ENCODE assay signal across 29 cellular contexts in genomic region chr12:104469066-104469465, GRCh38. TPM values are rescaled to one million over a fixed set of nuclear protein-coding genes. Genes with fewer than 3 reads are reported as not detected.
A peak's percentile ranks its signal among the peaks of the same experiment; 100 is the strongest.
DNase-seq lines count a peak whose midpoint lies in the region; ATAC-seq, FAIRE-seq and TF ChIP-seq lines count a peak whose summit lies in the region.
"Had no signal": no experiment of that assay in that cellular context is flagged by ENCODE, and none has a peak within 500 bp of the region (broad histone marks: within the 10 kb centered on the region; RNA-seq: fewer than 3 reads in every experiment).

No MANE protein-coding gene starts in this region.

- H3K27me3 Mint-ChIP-seq in CD4-positive, alpha-beta T cell, result no peaks in the 10 kb centered on the region
- H3K27me3 Mint-ChIP-seq in T-cell (no peaks in the 10 kb centered on the region), natural killer cell (ENCODE audit: low read depth in 2 of 2) (no peaks in the 10 kb centered on the region), MCF 10A (ENCODE audit: insufficient read depth, unreplicated experiment) (no peaks in the 10 kb centered on the region)
- H3K27me3 Mint-ChIP-seq: activated CD4-positive, alpha-beta memory T cell treated with anti-CD3 and anti-CD28 coated beads for 36 hours had no signal

- H3K27me3 ChIP-seq in CD4-positive, alpha-beta T cell (ENCODE audit: control insufficient read depth, insufficient read depth, low read length), result no peaks in the 10 kb centered on the region
- H3K27me3 ChIP-seq in HAP-1 (ENCODE audit: low read depth), result no peaks in the 10 kb centered on the region
- H3K27me3 ChIP-seq: ascending aorta had no signal

- no peak for DNase-seq in CD4-positive, alpha-beta T cell
- DNase-seq in GM19239 (ENCODE audit: insufficient read length, low spot score) (no peak), T-cell (no peak), natural killer cell (no peak), HAP-1 (ENCODE audit: low spot score in 2 of 2) (no peak), NCI-H146 (lab: John Stamatoyannopoulos, UW) (no peak), MCF 10A (ENCODE audit: unreplicated experiment) (no peak), GM10248 (ENCODE audit: extremely low spot score) (no peak)
- DNase-seq: activated CD4-positive, alpha-beta memory T cell treated with anti-CD3 and anti-CD28 coated beads for 36 hours; activated effector memory CD4-positive, alpha-beta T cell treated with Interleukin-2 at 50 U/mL for 16 hours; activated T-cell treated with anti-CD3 and anti-CD28 coated beads, Interleukin-2, amount 50 U/mL, for 1 hour; caudate nucleus; cortex of kidney; effector memory CD4-positive, alpha-beta T cell; left colon; mammary epithelial cell; NCI-H1694 treated with DMSO at 0.1 percent for 48 hours; NCI-H510A; PC-3; stimulated activated naive CD8-positive, alpha-beta T cell treated with anti-CD3 and anti-CD28 coated beads, Interleukin-15, Interleukin-2, amounts not matched to agents 100 U/mL and 50 U/mL, for 24 hours had no signal

- no peaks in the 10 kb centered on the region for H3K9me3 Mint-ChIP-seq in CD4-positive, alpha-beta T cell
- H3K9me3 Mint-ChIP-seq in T-cell (peaks cover 0 to 6% (median 0%) of the 10 kb centered on the region in 3 donors), natural killer cell (no peaks in the 10 kb centered on the region), MCF 10A (ENCODE audit: unreplicated experiment) (no peaks in the 10 kb centered on the region)
- H3K9me3 Mint-ChIP-seq: neural crest cell had no signal

- FAIRE-seq in GM19239 (lab: Jason Lieb, UNC), result peak; percentile 28
- FAIRE-seq: HepG2 had no signal

- no peak for ATAC-seq in CD4-positive, alpha-beta T cell (ENCODE audit: poor library complexity)
- ATAC-seq in T-cell (replicated peaks in 1 of 4) (no peak), natural killer cell (no peak)
- ATAC-seq: activated naive CD4-positive, alpha-beta T cell treated with anti-CD3 and anti-CD28 coated beads, Interleukin-2, amount 50 U/mL, for 72 hours; HepG2; left colon; PC-3; stimulated activated naive CD8-positive, alpha-beta T cell treated with anti-CD3 and anti-CD28 coated beads, Interleukin-15, Interleukin-2, amounts not matched to agents 100 U/mL and 50 U/mL, for 24 hours had no signal

- H3K36me3 Mint-ChIP-seq in CD4-positive, alpha-beta T cell (ENCODE audit: low read depth), result peaks cover 6% of the 10 kb centered on the region
- H3K36me3 Mint-ChIP-seq in T-cell (peaks cover 30% of the 10 kb centered on the region), natural killer cell (no peaks in the 10 kb centered on the region), MCF 10A (ENCODE audit: insufficient read depth, unreplicated experiment) (no peaks in the 10 kb centered on the region)

- no TSS peak for BruUV-seq in MCF 10A (replicated peaks; lab: Mats Ljungman, UMichigan)

- no peaks in the 10 kb centered on the region for H3K9me3 ChIP-seq in CD4-positive, alpha-beta T cell (ENCODE audit: control insufficient read depth, low read length)
- no peaks in the 10 kb centered on the region for H3K9me3 ChIP-seq in HAP-1
- H3K9me3 ChIP-seq: ascending aorta had no signal

- peaks cover 90% of the 10 kb centered on the region for H3K4me1 Mint-ChIP-seq in CD4-positive, alpha-beta T cell (ENCODE audit: low read depth)
- H3K4me1 Mint-ChIP-seq in T-cell (peaks cover 82 to 93% (median 93%) of the 10 kb centered on the region in 3 donors), natural killer cell (peaks cover 91% of the 10 kb centered on the region in 2 donors), MCF 10A (ENCODE audit: insufficient read depth, unreplicated experiment) (peaks cover 6% of the 10 kb centered on the region)

- H3K4me3 ChIP-seq in HAP-1, result no peak overlapping the region
- H3K4me3 ChIP-seq: ascending aorta, SK-N-MC, skin epidermis had no signal

- POLR2A ChIA-PET in CD4-positive, alpha-beta T cell (lab: Charles Lee), result interaction anchor here (1.2 kb wide), 2 partner anchors 9 to 10 kb away, joined by 3 read pairs; no protein-coding TSS in a partner anchor
- POLR2A ChIA-PET in T-cell (lab: Charles Lee) (no interaction called here), MCF 10A (lab: Yijun Ruan, JAX) (no interaction called here), GM10248 (lab: Yijun Ruan, JAX) (no interaction called here)

- no peak for TF ChIP-seq CTCF in CD4-positive, alpha-beta T cell (IDR thresholded peaks at IDR 0.05)
- TF ChIP-seq CTCF in natural killer cell (IDR thresholded peaks at IDR 0.05) (no peak), MCF 10A (IDR thresholded peaks at IDR 0.05; ENCODE audit: unreplicated experiment) (no peak), GM10248 (IDR thresholded peaks at IDR 0.05; ENCODE audit: control extremely low read depth, extremely low read depth, low read depth, missing control alignments) (no peak)

- in situ Hi-C loops in HAP-1 (cut with MboI; ENCODE audit: low sequenced_read_pairs), result no loop called here

- intact Hi-C loops in CD4-positive, alpha-beta T cell (cut with DNase I, micrococcal nuclease), result no loop called here
- intact Hi-C loops in natural killer cell (cut with micrococcal nuclease), result loop anchor here (1.0 kb wide), 1 partner anchor 8 kb away; no protein-coding TSS in a partner anchor
- intact Hi-C loops in MCF 10A (cut with micrococcal nuclease), result no loop called here

- H3K4me3 Mint-ChIP-seq in CD4-positive, alpha-beta T cell, result no peak overlapping the region
- H3K4me3 Mint-ChIP-seq in T-cell (no peak overlapping the region), natural killer cell (peak overlapping the region; percentile 57), MCF 10A (ENCODE audit: unreplicated experiment) (no peak overlapping the region)
- H3K4me3 Mint-ChIP-seq: activated CD4-positive, alpha-beta memory T cell treated with anti-CD3 and anti-CD28 coated beads for 36 hours; neural crest cell; T-helper 1 cell treated with Interleukin-12 subunit alpha and Interleukin-12 subunit beta and Interleukin-4 antibody, amounts not matched to agents 30 μg/mL and 1 μg/mL, for 36 hours had no signal

- CTCF ChIA-PET in CD4-positive, alpha-beta T cell (lab: Charles Lee), result no interaction called here
- CTCF ChIA-PET in T-cell (lab: Charles Lee) (no interaction called here), MCF 10A (lab: Yijun Ruan, JAX) (interaction anchor here (0.8 kb wide), 1 partner anchor 11 kb away, joined by 3 read pairs; no protein-coding TSS in a partner anchor), GM10248 (lab: Yijun Ruan, JAX) (interaction anchor here (1.3 kb wide), 1 partner anchor 12 kb away, joined by 4 read pairs; no protein-coding TSS in a partner anchor)

- H3K27ac ChIP-seq in CD4-positive, alpha-beta T cell (ENCODE audit: low read depth, low read length), result no peak overlapping the region
- H3K27ac ChIP-seq: ascending aorta, C4-2B, epithelial cell of prostate, SK-N-MC had no signal

- H3K4me1 ChIP-seq in HAP-1, result peaks cover 3% of the 10 kb centered on the region
- H3K4me1 ChIP-seq: ascending aorta had no signal

- H3K36me3 ChIP-seq in HAP-1 (replicated peaks), result no peaks in the 10 kb centered on the region
- H3K36me3 ChIP-seq: ascending aorta had no signal

- H3K27ac Mint-ChIP-seq in CD4-positive, alpha-beta T cell, result peak overlapping the region; percentile 53
- H3K27ac Mint-ChIP-seq in T-cell, result peak overlapping the region; percentile 79 to 82
- H3K27ac Mint-ChIP-seq in natural killer cell, result peak overlapping the region; percentile 91 to 93
- H3K27ac Mint-ChIP-seq in MCF 10A (ENCODE audit: low read depth, unreplicated experiment), result no peak overlapping the region
- H3K27ac Mint-ChIP-seq: activated naive CD4-positive, alpha-beta T cell treated with anti-CD3 and anti-CD28 coated beads, Interleukin-2, amount 50 U/mL, for 72 hours; T-helper 1 cell treated with Interleukin-12 subunit alpha and Interleukin-12 subunit beta and Interleukin-4 antibody, amounts not matched to agents 30 μg/mL and 1 μg/mL, for 36 hours had no signal

RNA-seq across cellular contexts. Expression of gene CHST11, which starts 12.3 kb away (rescaled TPM):
- total RNA-seq in CD4-positive, alpha-beta T cell, result 10 to 100 TPM; 53.4 to 53.6 TPM
- total RNA-seq in T-cell (10 to 100 TPM; 49.8 to 78.3 (median 63.7) TPM), natural killer cell (100 to 1,000 TPM in 1 of 3 donors, 10 to 100 TPM in 2; 85.3 to 118 (median 96.1) TPM), MCF 10A (2022) (4.8 and 5.3 TPM in 2 replicates)
- total RNA-seq: HepG2 had no signal

Comparison
In these comparisons a context has a peak if more than half of its experiments do, and no peak if none do; other contexts are left out.
1. CTCF ChIA-PET loops: an anchor here in MCF 10A (0.8 kb wide) and GM10248 (1.3 kb wide); none called in CD4-positive, alpha-beta T cell and T-cell.